ENCODE assay signal across 1 cellular context in the genomic region with DNA sequence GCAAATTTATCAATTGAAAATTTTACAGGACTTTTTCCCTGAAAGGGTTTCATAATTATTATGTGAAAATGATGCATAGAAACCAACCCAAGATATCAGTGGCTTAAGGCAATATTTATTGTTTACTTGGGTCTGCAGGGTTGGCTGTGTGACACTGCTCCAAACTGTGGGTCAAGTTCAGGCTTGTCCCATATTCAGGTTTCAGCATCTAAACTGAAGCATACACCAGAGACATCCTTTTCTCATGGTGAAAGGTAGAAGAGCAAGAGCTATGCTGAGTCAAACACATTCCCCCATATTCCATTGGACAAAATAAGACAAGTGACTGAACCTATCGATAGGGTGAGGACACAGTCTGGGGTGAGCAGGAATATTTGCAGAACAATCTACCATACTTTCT.
TF ChIP-seq lines count a peak whose summit lies in the region.

No MANE protein-coding gene starts in this region.

TF ChIP-seq in IMR-90, 13 proteins besides CTCF, POLR2A, EP300 and RAD21:
- TF ChIP-seq MXI1 (IDR thresholded peaks at IDR 0.05; ENCODE audit: borderline replicate concordance, low read depth, low read length) (no peak), NFE2L2 (IDR thresholded peaks at IDR 0.05; ENCODE audit: low read depth, low read length) (no peak), CHD1 (IDR thresholded peaks at IDR 0.05; ENCODE audit: low read depth, low read length) (no peak), BHLHE40 (IDR thresholded peaks at IDR 0.05; ENCODE audit: low read depth, low read length) (no peak), RFX5 (IDR thresholded peaks at IDR 0.05; ENCODE audit: low read depth, low read length) (no peak), MAZ (IDR thresholded peaks at IDR 0.05; ENCODE audit: borderline replicate concordance, low read depth, low read length) (no peak), MAFK (IDR thresholded peaks at IDR 0.05; ENCODE audit: low read depth, low read length) (no peak), USF2 (IDR thresholded peaks at IDR 0.05; ENCODE audit: low read depth, low read length) (no peak), RCOR1 (IDR thresholded peaks at IDR 0.05; ENCODE audit: insufficient replicate concordance, low read length) (no peak), CEBPB (IDR thresholded peaks at IDR 0.05; ENCODE audit: low read depth, low read length) (no peak), SMC3 (IDR thresholded peaks at IDR 0.05; ENCODE audit: low read depth, low read length) (no peak), FOS (IDR thresholded peaks at IDR 0.05; ENCODE audit: low read depth, low read length) (no peak), ELK1 (IDR thresholded peaks at IDR 0.05; ENCODE audit: borderline replicate concordance, low read depth, low read length) (no peak)
